ENCODE assay signal across 22 cellular contexts in genomic region chr7:8668627-8669500, GRCh38.
"Had no signal": no experiment of that assay in that cellular context is flagged by ENCODE, and none has a peak within 500 bp of the region (broad histone marks: within the 10 kb centered on the region; RNA-seq: fewer than 3 reads in every experiment).

No MANE protein-coding gene starts in this region.

- H3K27ac ChIP-seq: Peyer's patch, RWPE1 had no signal

- H3K4me1 ChIP-seq: Peyer's patch had no signal

- H3K27me3 Mint-ChIP-seq: activated CD8-positive, alpha-beta memory T cell treated with anti-CD3 and anti-CD28 coated beads, Interleukin-2, amount 10 ng/mL, durations not matched to agents 7 days and 5 days; activated T-cell treated with anti-CD3 and anti-CD28 coated beads, Interleukin-2, amount 50 U/mL, for 24 hours; T-helper 17 cell had no signal

- H3K27me3 ChIP-seq: Peyer's patch had no signal

- H3K9me3 Mint-ChIP-seq: activated T-helper 1 cell treated with anti-CD3 and anti-CD28 coated beads, Interleukin-12 subunit alpha, Interleukin-12 subunit beta, Interleukin-2, Interleukin-4 antibody, amounts not matched to agents 30 ng/mL and 10 ng/mL and 1 ng/mL, durations not matched to agents 14 hours and 24 hours and 36 hours had no signal

- H3K4me1 Mint-ChIP-seq: activated CD8-positive, alpha-beta memory T cell treated with anti-CD3 and anti-CD28 coated beads, Interleukin-2, amount 10 ng/mL, durations not matched to agents 7 days and 5 days; T-helper 17 cell; WTC11 had no signal

- H3K4me3 ChIP-seq: Peyer's patch had no signal

- DNase-seq: activated CD4-positive, alpha-beta T cell treated with anti-CD3 and anti-CD28 coated beads for 48 hours; activated CD4-positive, alpha-beta T cell treated with anti-CD3 and anti-CD28 coated beads, Interleukin-2, amount 50 U/mL, for 4 hours; activated CD4-positive, CD25-positive, alpha-beta regulatory T cell treated with anti-CD3 and anti-CD28 coated beads, Interleukin-2, amount 50 U/mL, for 72 hours; activated CD8-positive, alpha-beta memory T cell treated with anti-CD3 and anti-CD28 coated beads, Interleukin-2, amount 10 ng/mL, durations not matched to agents 7 days and 5 days; activated effector memory CD4-positive, alpha-beta T cell treated with Interleukin-2 at 50 U/mL for 16 hours; activated naive CD4-positive, alpha-beta T cell treated with Interleukin-2 at 50 U/mL for 16 hours; activated T-cell treated with anti-CD3 and anti-CD28 coated beads, Interleukin-2, amount 50 U/mL, for 24 hours; Kasumi-1; KBM-7; NCI-H1105 treated with DMSO at 0.1 percent for 48 hours; NCI-H146; NCI-H187 treated with DMSO at 0.1 percent for 48 hours; NCI-H2081 treated with DMSO at 0.1 percent for 48 hours; NCI-H524; Peyer's patch; SHP77 treated with DMSO at 0.1 percent for 48 hours; T-helper 17 cell; T-helper 9 cell had no signal

- ATAC-seq: activated CD8-positive, alpha-beta memory T cell treated with anti-CD3 and anti-CD28 coated beads, Interleukin-2, amount 10 ng/mL, durations not matched to agents 7 days and 5 days; activated naive CD4-positive, alpha-beta T cell treated with anti-CD3 and anti-CD28 coated beads, Interleukin-2, amount 50 U/mL, for 72 hours; T-helper 17 cell; WTC11 had no signal

- H3K4me3 Mint-ChIP-seq: activated CD8-positive, alpha-beta memory T cell treated with anti-CD3 and anti-CD28 coated beads, Interleukin-2, amount 10 ng/mL, durations not matched to agents 7 days and 5 days; activated T-cell treated with anti-CD3 and anti-CD28 coated beads, Interleukin-2, amount 50 U/mL, for 24 hours; activated T-helper 1 cell treated with anti-CD3 and anti-CD28 coated beads, Interleukin-12 subunit alpha, Interleukin-12 subunit beta, Interleukin-2, Interleukin-4 antibody, amounts not matched to agents 30 ng/mL and 10 ng/mL and 1 ng/mL, durations not matched to agents 14 hours and 24 hours and 36 hours; T-helper 17 cell; WTC11 had no signal

- H3K9me3 ChIP-seq: Peyer's patch had no signal

- H3K36me3 ChIP-seq: Peyer's patch had no signal

- H3K36me3 Mint-ChIP-seq: activated CD8-positive, alpha-beta memory T cell treated with anti-CD3 and anti-CD28 coated beads, Interleukin-2, amount 10 ng/mL, durations not matched to agents 7 days and 5 days; activated naive CD4-positive, alpha-beta T cell treated with anti-CD3 and anti-CD28 coated beads, Interleukin-2, amount 50 U/mL, for 72 hours had no signal

- H3K27ac Mint-ChIP-seq: activated CD8-positive, alpha-beta memory T cell treated with anti-CD3 and anti-CD28 coated beads, Interleukin-2, amount 10 ng/mL, durations not matched to agents 7 days and 5 days; activated naive CD4-positive, alpha-beta T cell treated with anti-CD3 and anti-CD28 coated beads, Interleukin-2, amount 50 U/mL, for 72 hours; activated T-cell treated with anti-CD3 and anti-CD28 coated beads, Interleukin-2, amount 50 U/mL, for 24 hours; activated T-helper 1 cell treated with anti-CD3 and anti-CD28 coated beads, Interleukin-12 subunit alpha, Interleukin-12 subunit beta, Interleukin-2, Interleukin-4 antibody, amounts not matched to agents 30 ng/mL and 10 ng/mL and 1 ng/mL, durations not matched to agents 14 hours and 24 hours and 36 hours; T-helper 17 cell; WTC11 had no signal
